In the genomic region with DNA sequence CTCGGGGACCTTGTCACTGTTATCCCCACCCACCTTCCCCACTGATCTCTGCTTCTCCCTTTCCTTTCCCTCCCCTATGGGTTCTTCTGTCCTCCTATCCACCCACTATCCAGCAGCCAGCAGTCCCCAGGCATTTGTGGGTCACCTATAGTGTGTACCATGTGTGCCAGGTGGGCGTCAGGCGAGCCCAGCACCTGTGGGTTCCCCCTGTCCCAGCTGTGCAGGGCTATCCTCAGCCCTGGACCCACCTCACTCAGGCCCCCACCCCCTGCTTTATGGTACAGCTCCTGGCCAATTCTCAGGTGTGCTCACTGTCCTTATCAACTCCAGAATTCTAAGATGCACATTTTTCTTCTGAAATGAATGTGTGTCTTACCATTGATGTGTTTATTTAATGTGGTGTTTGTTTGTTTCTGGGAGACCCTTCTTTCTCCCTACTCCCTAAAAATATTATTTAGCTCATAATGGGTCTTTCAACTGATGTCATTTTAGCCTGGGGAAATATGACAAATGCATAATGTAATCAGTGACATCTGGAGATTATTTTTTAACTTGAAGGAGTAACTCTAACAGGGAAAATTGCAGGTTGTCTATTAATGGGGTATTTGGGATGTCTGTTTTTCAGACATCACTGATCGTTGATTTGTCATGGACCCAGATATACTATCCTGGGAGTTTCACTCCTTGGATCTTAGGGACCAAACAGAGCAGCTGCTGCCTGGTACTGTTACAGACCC, we compare ENCODE assay signal across 3 cellular contexts.
TF ChIP-seq lines count a peak whose summit lies in the region.

No MANE protein-coding gene starts in this region.

TF ChIP-seq in SK-N-SH, 30 proteins besides CTCF, POLR2A, EP300 and RAD21:
- no peak for TF ChIP-seq RFX5 (IDR thresholded peaks at IDR 0.05; ENCODE audit: low read length)
- no peak for TF ChIP-seq JUND (IDR thresholded peaks at IDR 0.05)
- peak; percentile 34; the same call in 1 of the 2 replicates for TF ChIP-seq RCOR1 (IDR thresholded peaks at IDR 0.05; ENCODE audit: low read length)
- no peak for TF ChIP-seq MXI1 (IDR thresholded peaks at IDR 0.05; ENCODE audit: low read depth, low read length)
- no peak for TF ChIP-seq TCF12 (IDR thresholded peaks at IDR 0.05)
- TF ChIP-seq GATA2 (CRISPR knock-in tag; IDR thresholded peaks at IDR 0.05): peak; percentile 22; the same call in 1 of the 2 replicates
- TF ChIP-seq CHD2 (IDR thresholded peaks at IDR 0.05; ENCODE audit: low read length, partially characterized antibody): peak; percentile 18

TF ChIP-seq in H1, 55 proteins besides CTCF, POLR2A, EP300 and RAD21:
- TF ChIP-seq KDM4A (IDR thresholded peaks at IDR 0.05; ENCODE audit: low read depth, low read length, severe bottlenecking) (no peak), SUZ12 (IDR thresholded peaks at IDR 0.05; ENCODE audit: low read length) (no peak), BCL11A (IDR thresholded peaks at IDR 0.05; ENCODE audit: low read depth in 2 of 2, low read length in 2 of 2) (no peak), NRF1 (IDR thresholded peaks at IDR 0.05; ENCODE audit: low read depth, low read length) (no peak), GABPA (IDR thresholded peaks at IDR 0.05; ENCODE audit: borderline replicate concordance, insufficient read depth, low read length) (no peak), YY1 (IDR thresholded peaks at IDR 0.05; ENCODE audit: low read depth, low read length) (no peak)
- TF ChIP-seq, protein P1, sequence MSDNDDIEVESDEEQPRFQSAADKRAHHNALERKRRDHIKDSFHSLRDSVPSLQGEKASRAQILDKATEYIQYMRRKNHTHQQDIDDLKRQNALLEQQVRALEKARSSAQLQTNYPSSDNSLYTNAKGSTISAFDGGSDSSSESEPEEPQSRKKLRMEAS (IDR thresholded peaks at IDR 0.05): no peak
TF ChIP-seq in H1: peak in this region for 0.

TF ChIP-seq in HepG2, 621 proteins besides CTCF, POLR2A, EP300 and RAD21:
- TF ChIP-seq NKX3-1 (CRISPR knock-in tag; IDR thresholded peaks at IDR 0.05) (no peak), WIZ (CRISPR knock-in tag; IDR thresholded peaks at IDR 0.05) (no peak), NBN (conservative IDR thresholded peaks at IDR 0.05) (no peak), ZNF761 (CRISPR knock-in tag; conservative IDR thresholded peaks at IDR 0.05) (no peak), HNRNPH1 (optimal IDR thresholded peaks at IDR 0.05; ENCODE audit: low read depth, low read length) (no peak), STAT5B (CRISPR knock-in tag; IDR thresholded peaks at IDR 0.05) (no peak), HNRNPLL (IDR thresholded peaks at IDR 0.05; ENCODE audit: low read depth, low read length, poor library complexity, severe bottlenecking) (no peak), ZNF10 (CRISPR knock-in tag; IDR thresholded peaks at IDR 0.05; ENCODE audit: borderline replicate concordance, low read depth) (no peak), MXD4 (CRISPR knock-in tag; IDR thresholded peaks at IDR 0.05) (no peak), KLF11 (CRISPR knock-in tag; IDR thresholded peaks at IDR 0.05) (no peak), KDM1A (CRISPR knock-in tag; IDR thresholded peaks at IDR 0.05) (no peak), HIVEP1 (CRISPR knock-in tag; IDR thresholded peaks at IDR 0.05) (no peak), ZBTB20 (CRISPR knock-in tag; IDR thresholded peaks at IDR 0.05; ENCODE audit: borderline replicate concordance, low read depth) (no peak), HCFC1 (IDR thresholded peaks at IDR 0.05; ENCODE audit: low read depth, low read length) (no peak), PAX8 (CRISPR knock-in tag; IDR thresholded peaks at IDR 0.05; ENCODE audit: borderline replicate concordance) (no peak)
- TF ChIP-seq, protein P2, sequence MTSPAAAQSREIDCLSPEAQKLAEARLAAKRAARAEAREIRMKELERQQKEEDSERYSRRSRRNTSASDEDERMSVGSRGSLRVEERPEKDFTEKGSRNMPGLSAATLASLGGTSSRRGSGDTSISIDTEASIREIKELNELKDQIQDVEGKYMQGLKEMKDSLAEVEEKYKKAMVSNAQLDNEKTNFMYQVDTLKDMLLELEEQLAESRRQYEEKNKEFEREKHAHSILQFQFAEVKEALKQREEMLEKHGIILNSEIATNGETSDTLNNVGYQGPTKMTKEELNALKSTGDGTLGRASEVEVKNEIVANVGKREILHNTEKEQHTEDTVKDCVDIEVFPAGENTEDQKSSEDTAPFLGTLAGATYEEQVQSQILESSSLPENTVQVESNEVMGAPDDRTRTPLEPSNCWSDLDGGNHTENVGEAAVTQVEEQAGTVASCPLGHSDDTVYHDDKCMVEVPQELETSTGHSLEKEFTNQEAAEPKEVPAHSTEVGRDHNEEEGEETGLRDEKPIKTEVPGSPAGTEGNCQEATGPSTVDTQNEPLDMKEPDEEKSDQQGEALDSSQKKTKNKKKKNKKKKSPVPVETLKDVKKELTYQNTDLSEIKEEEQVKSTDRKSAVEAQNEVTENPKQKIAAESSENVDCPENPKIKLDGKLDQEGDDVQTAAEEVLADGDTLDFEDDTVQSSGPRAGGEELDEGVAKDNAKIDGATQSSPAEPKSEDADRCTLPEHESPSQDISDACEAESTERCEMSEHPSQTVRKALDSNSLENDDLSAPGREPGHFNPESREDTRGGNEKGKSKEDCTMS (CRISPR knock-in tag; conservative IDR thresholded peaks at IDR 0.05): no peak
- TF ChIP-seq, protein P3, sequence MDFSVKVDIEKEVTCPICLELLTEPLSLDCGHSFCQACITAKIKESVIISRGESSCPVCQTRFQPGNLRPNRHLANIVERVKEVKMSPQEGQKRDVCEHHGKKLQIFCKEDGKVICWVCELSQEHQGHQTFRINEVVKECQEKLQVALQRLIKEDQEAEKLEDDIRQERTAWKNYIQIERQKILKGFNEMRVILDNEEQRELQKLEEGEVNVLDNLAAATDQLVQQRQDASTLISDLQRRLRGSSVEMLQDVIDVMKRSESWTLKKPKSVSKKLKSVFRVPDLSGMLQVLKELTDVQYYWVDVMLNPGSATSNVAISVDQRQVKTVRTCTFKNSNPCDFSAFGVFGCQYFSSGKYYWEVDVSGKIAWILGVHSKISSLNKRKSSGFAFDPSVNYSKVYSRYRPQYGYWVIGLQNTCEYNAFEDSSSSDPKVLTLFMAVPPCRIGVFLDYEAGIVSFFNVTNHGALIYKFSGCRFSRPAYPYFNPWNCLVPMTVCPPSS (IDR thresholded peaks at IDR 0.05): no peak
- TF ChIP-seq, protein P4, sequence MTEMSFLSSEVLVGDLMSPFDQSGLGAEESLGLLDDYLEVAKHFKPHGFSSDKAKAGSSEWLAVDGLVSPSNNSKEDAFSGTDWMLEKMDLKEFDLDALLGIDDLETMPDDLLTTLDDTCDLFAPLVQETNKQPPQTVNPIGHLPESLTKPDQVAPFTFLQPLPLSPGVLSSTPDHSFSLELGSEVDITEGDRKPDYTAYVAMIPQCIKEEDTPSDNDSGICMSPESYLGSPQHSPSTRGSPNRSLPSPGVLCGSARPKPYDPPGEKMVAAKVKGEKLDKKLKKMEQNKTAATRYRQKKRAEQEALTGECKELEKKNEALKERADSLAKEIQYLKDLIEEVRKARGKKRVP (CRISPR knock-in tag; IDR thresholded peaks at IDR 0.05): no peak
- TF ChIP-seq, protein P5, sequence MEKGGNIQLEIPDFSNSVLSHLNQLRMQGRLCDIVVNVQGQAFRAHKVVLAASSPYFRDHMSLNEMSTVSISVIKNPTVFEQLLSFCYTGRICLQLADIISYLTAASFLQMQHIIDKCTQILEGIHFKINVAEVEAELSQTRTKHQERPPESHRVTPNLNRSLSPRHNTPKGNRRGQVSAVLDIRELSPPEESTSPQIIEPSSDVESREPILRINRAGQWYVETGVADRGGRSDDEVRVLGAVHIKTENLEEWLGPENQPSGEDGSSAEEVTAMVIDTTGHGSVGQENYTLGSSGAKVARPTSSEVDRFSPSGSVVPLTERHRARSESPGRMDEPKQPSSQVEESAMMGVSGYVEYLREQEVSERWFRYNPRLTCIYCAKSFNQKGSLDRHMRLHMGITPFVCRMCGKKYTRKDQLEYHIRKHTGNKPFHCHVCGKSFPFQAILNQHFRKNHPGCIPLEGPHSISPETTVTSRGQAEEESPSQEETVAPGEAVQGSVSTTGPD (CRISPR knock-in tag; IDR thresholded peaks at IDR 0.05): no peak
TF ChIP-seq in HepG2: peak in this region for 0.
